16 cellular contexts compared by ENCODE assay signal in genomic region chr12:106188249-106188648, GRCh38. TPM values are rescaled to one million over a fixed set of nuclear protein-coding genes. Genes with fewer than 3 reads are reported as not detected.
"Had no signal": no experiment of that assay in that cellular context is flagged by ENCODE, and none has a peak within 500 bp of the region (broad histone marks: within the 10 kb centered on the region; RNA-seq: fewer than 3 reads in every experiment).

No MANE protein-coding gene starts in this region.

- H3K27ac Mint-ChIP-seq: activated CD4-positive, alpha-beta memory T cell treated with anti-CD3 and anti-CD28 coated beads, Interleukin-2, amount 10 ng/mL, durations not matched to agents 7 days and 5 days; activated CD8-positive, alpha-beta memory T cell treated with anti-CD3 and anti-CD28 coated beads, Interleukin-2, amount 10 ng/mL, durations not matched to agents 7 days and 5 days; naive B cell; stimulated activated memory B cell treated with anti-CD40 and anti-IgM and Interleukin-4, amounts not matched to agents 10 μg/mL and 1 μg/mL and 100 μg/mL, for 72 hours had no signal

- H3K36me3 ChIP-seq: neutrophil, pancreas, spleen had no signal

- H3K27ac ChIP-seq: body of pancreas, neutrophil, pancreas, spleen had no signal

- H3K9me3 ChIP-seq: body of pancreas, mucosa of descending colon, neutrophil, pancreas, spleen had no signal

- H3K4me3 ChIP-seq: body of pancreas, mucosa of descending colon, pancreas, spleen had no signal

- H3K36me3 Mint-ChIP-seq: activated CD8-positive, alpha-beta memory T cell treated with anti-CD3 and anti-CD28 coated beads, Interleukin-2, amount 10 ng/mL, durations not matched to agents 7 days and 5 days; naive B cell; stimulated activated memory B cell treated with anti-CD40 and anti-IgM and Interleukin-4, amounts not matched to agents 10 μg/mL and 1 μg/mL and 100 μg/mL, for 72 hours had no signal

- ATAC-seq: activated CD8-positive, alpha-beta memory T cell treated with anti-CD3 and anti-CD28 coated beads, Interleukin-2, amount 10 ng/mL, durations not matched to agents 7 days and 5 days; body of pancreas; mucosa of descending colon; pancreas; stimulated activated memory B cell treated with anti-CD40 and anti-IgM and Interleukin-4, amounts not matched to agents 10 μg/mL and 1 μg/mL and 100 μg/mL, for 72 hours had no signal

- H3K27me3 Mint-ChIP-seq: stimulated activated memory B cell treated with anti-CD40 and anti-IgM and Interleukin-4, amounts not matched to agents 10 μg/mL and 1 μg/mL and 100 μg/mL, for 72 hours had no signal

- H3K27me3 ChIP-seq: body of pancreas, pancreas had no signal

- H3K4me1 Mint-ChIP-seq: activated CD4-positive, alpha-beta memory T cell treated with anti-CD3 and anti-CD28 coated beads, Interleukin-2, amount 10 ng/mL, durations not matched to agents 7 days and 5 days; activated CD8-positive, alpha-beta memory T cell treated with anti-CD3 and anti-CD28 coated beads, Interleukin-2, amount 10 ng/mL, durations not matched to agents 7 days and 5 days; naive B cell; stimulated activated memory B cell treated with anti-CD40 and anti-IgM and Interleukin-4, amounts not matched to agents 10 μg/mL and 1 μg/mL and 100 μg/mL, for 72 hours had no signal

- FAIRE-seq: frontal cortex, pancreas had no signal

- H3K4me1 ChIP-seq: body of pancreas, pancreas, spleen had no signal

- DNase-seq: activated CD4-positive, alpha-beta memory T cell treated with anti-CD3 and anti-CD28 coated beads, Interleukin-2, amount 10 ng/mL, durations not matched to agents 7 days and 5 days; activated CD4-positive, alpha-beta T cell treated with anti-CD3 and anti-CD28 coated beads for 48 hours; activated CD4-positive, CD25-positive, alpha-beta regulatory T cell; activated CD8-positive, alpha-beta memory T cell treated with anti-CD3 and anti-CD28 coated beads, Interleukin-2, amount 10 ng/mL, durations not matched to agents 7 days and 5 days; body of pancreas; caudate nucleus; head of caudate nucleus; mesenchymal stem cell; mucosa of descending colon; naive B cell; spleen; stimulated activated CD4-positive, alpha-beta T cell treated with anti-CD3 and anti-CD28 coated beads, Interleukin-4, amount 100 ng/mL, for 4 hours had no signal

- H3K4me3 Mint-ChIP-seq: activated CD4-positive, alpha-beta memory T cell treated with anti-CD3 and anti-CD28 coated beads, Interleukin-2, amount 10 ng/mL, durations not matched to agents 7 days and 5 days; activated CD8-positive, alpha-beta memory T cell treated with anti-CD3 and anti-CD28 coated beads, Interleukin-2, amount 10 ng/mL, durations not matched to agents 7 days and 5 days; naive B cell; stimulated activated memory B cell treated with anti-CD40 and anti-IgM and Interleukin-4, amounts not matched to agents 10 μg/mL and 1 μg/mL and 100 μg/mL, for 72 hours had no signal

- H3K9me3 Mint-ChIP-seq: activated CD4-positive, alpha-beta memory T cell treated with anti-CD3 and anti-CD28 coated beads, Interleukin-2, amount 10 ng/mL, durations not matched to agents 7 days and 5 days; naive B cell; stimulated activated memory B cell treated with anti-CD40 and anti-IgM and Interleukin-4, amounts not matched to agents 10 μg/mL and 1 μg/mL and 100 μg/mL, for 72 hours had no signal

RNA-seq across cellular contexts. Expression of gene NUAK1, which starts 49.5 kb away (rescaled TPM):
- total RNA-seq: activated CD4-positive, alpha-beta memory T cell treated with anti-CD3 and anti-CD28 coated beads, Interleukin-2, amount 10 ng/mL, durations not matched to agents 7 days and 5 days; activated CD8-positive, alpha-beta memory T cell treated with anti-CD3 and anti-CD28 coated beads, Interleukin-2, amount 10 ng/mL, durations not matched to agents 7 days and 5 days had no signal
